ENCODE assay signal across 8 cellular contexts in genomic region chr2:223601932-223602676, GRCh38. TPM values are rescaled to one million over a fixed set of nuclear protein-coding genes. Genes with fewer than 3 reads are reported as not detected.
A peak's percentile ranks its signal among the peaks of the same experiment; 100 is the strongest.
DNase-seq lines count a peak whose midpoint lies in the region; ATAC-seq and TF ChIP-seq lines count a peak whose summit lies in the region.

Gene SCG2 (minus strand): TSS chr2:223602361. CDS start chr2:223599282, 3,079 bp downstream.

- peak; percentile 87 for DNase-seq in AG08396 (ENCODE audit: low spot score)
- peak; percentile 84 for DNase-seq in NCI-H345 (lab: John Stamatoyannopoulos, UW)
- DNase-seq in activated CD8-positive, alpha-beta memory T cell treated with anti-CD3 and anti-CD28 coated beads, Interleukin-2, amount 50 U/mL, for 4 hours: peak; percentile 23
- DNase-seq in foreskin fibroblast: peak; percentile 92 to 98
- DNase-seq in non-pigmented ciliary epithelial cell (ENCODE audit: low read depth): peak; percentile 83
- DNase-seq in vagina (ENCODE audit: extremely low spot score in 2 of 2): no peak

- no peaks in the 10 kb centered on the region for H3K4me1 ChIP-seq in vagina

- intact Hi-C loops in vagina (cut with DNase I): no loop called here

- no peak for TF ChIP-seq POLR2A in vagina (IDR thresholded peaks at IDR 0.05)

- no peak within 1 kb of the TSS for H3K4me3 ChIP-seq in foreskin fibroblast (ENCODE audit: low read depth in 1 of 2, low read length in 2 of 2)
- H3K4me3 ChIP-seq in vagina: no peak within 1 kb of the TSS

- peak; percentile 73 for ATAC-seq in GM18519 (IDR thresholded peaks at IDR 0.05; ENCODE audit: low FRiP score, unreplicated experiment)
- ATAC-seq in HG03097 (IDR thresholded peaks at IDR 0.05; ENCODE audit: low FRiP score, unreplicated experiment): peak; percentile 76

- H3K9me3 ChIP-seq in vagina: no peaks in the 10 kb centered on the region

- H3K27ac ChIP-seq in vagina: no peak within 1 kb of the TSS

- TF ChIP-seq CTCF in foreskin fibroblast (IDR thresholded peaks at IDR 0.05; ENCODE audit: low read depth, low read length) (peak; percentile 13), vagina (IDR thresholded peaks at IDR 0.05) (peak in 1 of 3 experiments; percentile 14)

- no peaks in the 10 kb centered on the region for H3K27me3 ChIP-seq in vagina

- H3K36me3 ChIP-seq in vagina: no peaks in the 10 kb centered on the region

RNA-seq across cellular contexts. Expression of gene SCG2, which starts in this region (rescaled TPM):
- total RNA-seq in vagina: 13.3 TPM

Comparison
In these comparisons a context has a peak if more than half of its experiments do, and no peak if none do; other contexts are left out.
1. DNase-seq: peak in AG08396 (single experiment), NCI-H345 (single experiment), activated CD8-positive, alpha-beta memory T cell treated with anti-CD3 and anti-CD28 coated beads, Interleukin-2, amount 50 U/mL, for 4 hours (single experiment), foreskin fibroblast (2 of 2) and non-pigmented ciliary epithelial cell (single experiment); none in vagina (0 of 2).